In genomic region chr4:153780221-153780620, GRCh38 we compare ENCODE assay signal across 19 cellular contexts. TPM values are rescaled to one million over a fixed set of nuclear protein-coding genes. Genes with fewer than 3 reads are reported as not detected.
"Had no signal": no experiment of that assay in that cellular context is flagged by ENCODE, and none has a peak within 500 bp of the region (broad histone marks: within the 10 kb centered on the region; RNA-seq: fewer than 3 reads in every experiment).

No MANE protein-coding gene starts in this region.

- H3K4me3 ChIP-seq: breast epithelium, lower lobe of right lung, suprapubic skin, vagina had no signal

- H3K4me1 ChIP-seq: breast epithelium, lower lobe of right lung, suprapubic skin, vagina had no signal

- H3K9me3 ChIP-seq: breast epithelium, lower lobe of right lung, suprapubic skin, vagina had no signal

- DNase-seq: activated CD4-positive, alpha-beta T cell treated with anti-CD3 and anti-CD28 coated beads, Interleukin-2, amount 50 U/mL, for 1 hour; activated CD8-positive, alpha-beta memory T cell treated with anti-CD3 and anti-CD28 coated beads, Interleukin-2, amount 50 U/mL, for 4 hours; activated naive CD4-positive, alpha-beta T cell treated with anti-CD3 and anti-CD28 coated beads for 36 hours; activated T-cell treated with anti-CD3 and anti-CD28 coated beads, Interleukin-2, amount 50 U/mL, for 4 hours; cerebellar nuclear complex; cortex of kidney; erythroblast; hypothalamus; lower lobe of right lung; naive thymus-derived CD8-positive, alpha-beta T cell; occipital lobe; retina; stimulated activated CD4-positive, alpha-beta T cell treated with anti-CD3 and anti-CD28 coated beads, Interleukin-1b, Interleukin-23, amount 100 ng/mL, for 48 hours; stimulated activated naive CD8-positive, alpha-beta T cell treated with anti-CD3 and anti-CD28 coated beads, Interleukin-15, amount 100 ng/mL, for 72 hours; trophoblast cell had no signal

- H3K27me3 ChIP-seq: breast epithelium, suprapubic skin, vagina had no signal

- ATAC-seq: activated T-cell treated with anti-CD3 and anti-CD28 coated beads, Interleukin-2, amount 50 U/mL, for 4 hours; lower lobe of right lung; naive thymus-derived CD8-positive, alpha-beta T cell; stimulated activated naive CD8-positive, alpha-beta T cell treated with anti-CD3 and anti-CD28 coated beads, Interleukin-15, amount 100 ng/mL, for 72 hours had no signal

- H3K36me3 ChIP-seq: breast epithelium, lower lobe of right lung, suprapubic skin, vagina had no signal

- H3K27ac ChIP-seq: breast epithelium, lower lobe of right lung, suprapubic skin, vagina had no signal

RNA-seq across cellular contexts. Expression of gene SFRP2, which starts 8.7 kb away (rescaled TPM):
- polyA plus RNA-seq: keratinocyte; naive thymus-derived CD8-positive, alpha-beta T cell had no signal

RNA-seq across cellular contexts. Expression of gene RNF175, which starts 20.4 kb away (rescaled TPM):
- polyA plus RNA-seq: keratinocyte had no signal
